16 cellular contexts compared by ENCODE assay signal in genomic region chr20:10861086-10861485, GRCh38.
DNase-seq lines count a peak whose midpoint lies in the region; ATAC-seq and TF ChIP-seq lines count a peak whose summit lies in the region.
"Had no signal": no experiment of that assay in that cellular context is flagged by ENCODE, and none has a peak within 500 bp of the region (broad histone marks: within the 10 kb centered on the region; RNA-seq: fewer than 3 reads in every experiment).

No MANE protein-coding gene starts in this region.

- ATAC-seq in GM21367 (IDR thresholded peaks at IDR 0.05; ENCODE audit: unreplicated experiment) (no peak), HG03095 (IDR thresholded peaks at IDR 0.05; ENCODE audit: unreplicated experiment) (no peak)
- ATAC-seq: natural killer cell had no signal

- no peak for TF ChIP-seq CTCF in fibroblast of pulmonary artery (IDR thresholded peaks at IDR 0.05; ENCODE audit: low read length, missing control alignments)

- in situ Hi-C loops in ACHN (cut with HindIII; ENCODE audit: low pct_ligation_motif_present, low pct_unique_long_range_greater_than_20kb, low sequenced_read_pairs): no loop called here

- H3K4me3 ChIP-seq in fibroblast of pulmonary artery (replicated peaks; ENCODE audit: low read depth, low read length): no peak overlapping the region
- H3K4me3 ChIP-seq: esophagus muscularis mucosa, MG63, SJCRH30, tibial nerve had no signal

- DNase-seq in ACHN (peak; percentile 66), LHCN-M2 (ENCODE audit: low read depth) (peak; percentile 71), SKM-1 treated with dmso at 0.1 percent for 144 hours (lab: John Stamatoyannopoulos, UW; ENCODE audit: unreplicated experiment) (peak; percentile 53), fibroblast of pulmonary artery (ENCODE audit: low read depth) (peak; percentile 56), NCI-H2081 (lab: John Stamatoyannopoulos, UW) (no peak), NCI-H1417 treated with DMSO at 0.1 percent for 48 hours (lab: John Stamatoyannopoulos, UW) (no peak)
- DNase-seq: activated T-cell treated with anti-CD3 and anti-CD28 coated beads, Interleukin-2, amount 50 U/mL, for 48 hours; islet precursor cell; MG63; natural killer cell; NCI-H446 treated with DMSO at 0.1 percent for 48 hours; SJCRH30 had no signal

Comparison
In these comparisons a context has a peak if more than half of its experiments do, and no peak if none do; other contexts are left out.
1. DNase-seq: peak in ACHN (single experiment), LHCN-M2 (single experiment), SKM-1 treated with dmso at 0.1 percent for 144 hours (single experiment) and fibroblast of pulmonary artery (single experiment); none in NCI-H2081 (0 of 2) and NCI-H1417 treated with DMSO at 0.1 percent for 48 hours (single experiment).